Comparison of ENCODE assay signal across 8 cellular contexts in the genomic region with DNA sequence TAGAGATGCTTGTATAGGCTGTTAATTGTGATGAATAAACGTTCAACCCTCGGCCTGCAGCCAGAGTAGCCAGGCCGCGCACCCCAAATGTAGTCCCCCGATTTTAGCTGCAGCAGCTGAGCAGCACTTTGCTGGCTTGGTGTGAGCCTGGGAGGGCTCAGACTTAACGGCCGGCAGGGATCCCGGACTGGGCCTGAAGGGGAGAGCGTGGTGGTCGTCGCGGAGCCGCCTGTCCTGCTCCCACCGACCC. TPM values are rescaled to one million over a fixed set of nuclear protein-coding genes. Genes with fewer than 3 reads are reported as not detected.
A peak's percentile ranks its signal among the peaks of the same experiment; 100 is the strongest.
DNase-seq lines count a peak whose midpoint lies in the region; ATAC-seq and TF ChIP-seq lines count a peak whose summit lies in the region.

No MANE protein-coding gene starts in this region.

- no peaks in the 10 kb centered on the region for H3K27me3 Mint-ChIP-seq in T-helper 1 cell treated with Interleukin-12 subunit alpha and Interleukin-12 subunit beta and Interleukin-4 antibody, amounts not matched to agents 30 μg/mL and 1 μg/mL, for 36 hours (ENCODE audit: low read depth)

- peak overlapping the region; percentile 89 for H3K4me3 Mint-ChIP-seq in T-helper 1 cell treated with Interleukin-12 subunit alpha and Interleukin-12 subunit beta and Interleukin-4 antibody, amounts not matched to agents 30 μg/mL and 1 μg/mL, for 36 hours

- ATAC-seq in left lung (no peak), HG03520 (IDR thresholded peaks at IDR 0.05; ENCODE audit: unreplicated experiment) (no peak), GM19023 (IDR thresholded peaks at IDR 0.05; ENCODE audit: unreplicated experiment) (no peak)

- H3K36me3 ChIP-seq in ascending aorta = peaks cover 32 to 39% of the 10 kb centered on the region in 2 donors
- peaks cover 0 to 48% of the 10 kb centered on the region in 2 donors for H3K36me3 ChIP-seq in left lung

- peaks cover 2 to 13% of the 10 kb centered on the region in 2 donors for H3K4me1 ChIP-seq in ascending aorta
- H3K4me1 ChIP-seq in left lung = peaks cover 5 to 33% of the 10 kb centered on the region in 2 donors

- intact Hi-C loops in ascending aorta (cut with DNase I) (loop anchor here (5.0 kb wide), 1 partner anchor 37 kb away; no protein-coding TSS in a partner anchor), left lung (cut with DNase I) (no loop called here)

- H3K27me3 ChIP-seq in ascending aorta (no peaks in the 10 kb centered on the region), left lung (no peaks in the 10 kb centered on the region)

- DNase-seq in T-helper 1 cell (no peak), ascending aorta (ENCODE audit: low spot score in 2 of 2) (no peak), left lung (no peak), NOMO-1 (lab: John Stamatoyannopoulos, UW; ENCODE audit: unreplicated experiment in 2 of 2) (no peak)

- H3K9me3 ChIP-seq in ascending aorta = no peaks in the 10 kb centered on the region
- H3K9me3 ChIP-seq in left lung = no peaks in the 10 kb centered on the region

- peak overlapping the region; percentile 75 to 86 for H3K4me3 ChIP-seq in ascending aorta
- H3K4me3 ChIP-seq in left lung = peak overlapping the region; percentile 81 to 89

- H3K36me3 Mint-ChIP-seq in T-helper 1 cell treated with Interleukin-12 subunit alpha and Interleukin-12 subunit beta and Interleukin-4 antibody, amounts not matched to agents 30 μg/mL and 1 μg/mL, for 36 hours (ENCODE audit: low read depth) = peaks cover 21% of the 10 kb centered on the region

- H3K27ac ChIP-seq in ascending aorta (peak overlapping the region; percentile 79 to 86), left lung (peak overlapping the region; percentile 82 to 89), temporal lobe (ENCODE audit: low read depth, low read length) (peak overlapping the region; percentile 58)

- TF ChIP-seq CTCF in ascending aorta (IDR thresholded peaks at IDR 0.05) (no peak), left lung (IDR thresholded peaks at IDR 0.05) (no peak)

- peaks cover 27% of the 10 kb centered on the region for H3K4me1 Mint-ChIP-seq in T-helper 1 cell treated with Interleukin-12 subunit alpha and Interleukin-12 subunit beta and Interleukin-4 antibody, amounts not matched to agents 30 μg/mL and 1 μg/mL, for 36 hours (ENCODE audit: low read depth)

- H3K27ac Mint-ChIP-seq in T-helper 1 cell treated with Interleukin-12 subunit alpha and Interleukin-12 subunit beta and Interleukin-4 antibody, amounts not matched to agents 30 μg/mL and 1 μg/mL, for 36 hours = peak overlapping the region; percentile 75

- H3K9me3 Mint-ChIP-seq in T-helper 1 cell treated with Interleukin-12 subunit alpha and Interleukin-12 subunit beta and Interleukin-4 antibody, amounts not matched to agents 30 μg/mL and 1 μg/mL, for 36 hours = no peaks in the 10 kb centered on the region

RNA-seq across cellular contexts. Expression of a gene that starts 11.9 kb away (rescaled TPM):
- total RNA-seq in ascending aorta = 12.3 TPM
- total RNA-seq in left lung = 10 to 100 TPM; 12.3 to 13.1 TPM
- total RNA-seq in temporal lobe = 12.3 TPM

RNA-seq across cellular contexts. Expression of a gene that starts 12.9 kb away (rescaled TPM):
- total RNA-seq in ascending aorta (66.3 TPM), left lung (10 to 100 TPM; 93.4 to 98.7 TPM), temporal lobe (64.4 TPM)

RNA-seq across cellular contexts. Expression of a gene that starts 13.2 kb away (rescaled TPM):
- total RNA-seq in ascending aorta (not detected), left lung (10 to 100 TPM in 1 of 2 donors, 1 to 10 TPM in 1; 6.6 to 10.9 TPM), temporal lobe (1.7 TPM)

RNA-seq across cellular contexts. Expression of a gene that starts 26.8 kb away (rescaled TPM):
- 78.8 TPM for total RNA-seq in ascending aorta
- total RNA-seq in left lung = 10 to 100 TPM; 28.8 to 31.2 TPM
- 8.4 TPM for total RNA-seq in temporal lobe
